In genomic region chr9:35603986-35604577, GRCh38 we compare ENCODE assay signal across 1 cellular context.
A peak's percentile ranks its signal among the peaks of the same experiment; 100 is the strongest.
TF ChIP-seq lines count a peak whose summit lies in the region.

No MANE protein-coding gene starts in this region.

TF ChIP-seq in SK-N-SH, 30 proteins besides CTCF, POLR2A, EP300 and RAD21 (continued from another document):
- peak; percentile 70 for TF ChIP-seq CHD2 (IDR thresholded peaks at IDR 0.05; ENCODE audit: low read length, partially characterized antibody)
- TF ChIP-seq REST (IDR thresholded peaks at IDR 0.05; ENCODE audit: low read depth, low read length), result peak; percentile 65; the same call in 1 of the 2 replicates
- TF ChIP-seq MXI1 (IDR thresholded peaks at IDR 0.05; ENCODE audit: low read depth, low read length), result peak; percentile 65; the same call in 1 of the 2 replicates
- TF ChIP-seq FOXJ3 (CRISPR knock-in tag; IDR thresholded peaks at IDR 0.05), result 0 out of 2 replicates have a peak, but pooled peaks have one; percentile 18
- TF ChIP-seq SIN3A (IDR thresholded peaks at IDR 0.05; ENCODE audit: borderline replicate concordance, low read depth, low read length), result 0 out of 2 replicates have a peak, but pooled peaks have one; percentile 56
- no peak for TF ChIP-seq RXRA (IDR thresholded peaks at IDR 0.05; ENCODE audit: borderline replicate concordance, low read depth)
- TF ChIP-seq NRF1 (IDR thresholded peaks at IDR 0.05; ENCODE audit: low read depth, low read length), result peak; percentile 88
- TF ChIP-seq RFX5 (IDR thresholded peaks at IDR 0.05; ENCODE audit: low read length), result peak; percentile 88
- no peak for TF ChIP-seq USF1 (IDR thresholded peaks at IDR 0.05; ENCODE audit: borderline replicate concordance, low read depth)
